11 cellular contexts compared by ENCODE assay signal in genomic region chr5:160496334-160496733, GRCh38.
DNase-seq lines count a peak whose midpoint lies in the region; ATAC-seq, FAIRE-seq and TF ChIP-seq lines count a peak whose summit lies in the region.
"Had no signal": no experiment of that assay in that cellular context is flagged by ENCODE, and none has a peak within 500 bp of the region (broad histone marks: within the 10 kb centered on the region; RNA-seq: fewer than 3 reads in every experiment).

No MANE protein-coding gene starts in this region.

- 58% methylated on average over 4 of the region's 6 CpGs for WGBS in HepG2 (ENCODE audit: low lambda C conversion rate)
- WGBS in right lobe of liver (ENCODE audit: insufficient coverage, low coverage, low lambda C conversion rate, missing lambda C conversion rate), result 50% methylated on average over 5 of the region's 6 CpGs

- intact Hi-C loops in HepG2 (cut with micrococcal nuclease; ENCODE audit: unreplicated experiment), result no loop called here
- intact Hi-C loops in right lobe of liver (cut with DNase I), result no loop called here

- no peaks in the 10 kb centered on the region for H4K20me1 ChIP-seq in HepG2 (ENCODE audit: insufficient read depth, low read length)

- H3K9me3 ChIP-seq in HepG2 (ENCODE audit: low read length) (no peaks in the 10 kb centered on the region), right lobe of liver (no peaks in the 10 kb centered on the region)

- peaks cover 11% of the 10 kb centered on the region for H3K4me1 Mint-ChIP-seq in stimulated activated effector memory CD8-positive, alpha-beta T cell treated with anti-CD3 and anti-CD28 coated beads, Interleukin-12 subunit alpha, Interleukin-12 subunit beta, amount 100 ng/mL, for 72 hours

- peak; percentile 32 for FAIRE-seq in HepG2 (lab: Jason Lieb, UNC)

- TF ChIP-seq RAD21 in HepG2 (CRISPR knock-in tag; IDR thresholded peaks at IDR 0.05), result no peak

- no peak overlapping the region for H3K4me3 Mint-ChIP-seq in stimulated activated effector memory CD8-positive, alpha-beta T cell treated with anti-CD3 and anti-CD28 coated beads, Interleukin-12 subunit alpha, Interleukin-12 subunit beta, amount 100 ng/mL, for 72 hours

- CTCF ChIA-PET in HepG2 (lab: Yijun Ruan, JAX; ENCODE audit: low intra/inter-chr PET ratio, low total read pairs), result no interaction called here

- TF ChIP-seq EP300 in HepG2 (IDR thresholded peaks at IDR 0.05; ENCODE audit: low read depth in 2 of 2, low read length in 2 of 2), result no peak
- no peak for TF ChIP-seq EP300 in HepG2 (CRISPR knock-in tag; IDR thresholded peaks at IDR 0.05; ENCODE audit: borderline replicate concordance)

- no peak for ATAC-seq in HepG2
- ATAC-seq in right lobe of liver, result no peak
- ATAC-seq in GM21529 (IDR thresholded peaks at IDR 0.05; ENCODE audit: unreplicated experiment), result peak; percentile 50
- peak; percentile 37 for ATAC-seq in HG03066 (IDR thresholded peaks at IDR 0.05; ENCODE audit: low read depth, unreplicated experiment)
- peak; percentile 71 for ATAC-seq in stimulated activated effector memory CD8-positive, alpha-beta T cell treated with anti-CD3 and anti-CD28 coated beads, Interleukin-12 subunit alpha, Interleukin-12 subunit beta, amount 100 ng/mL, for 72 hours

- H3K27ac ChIP-seq in HepG2 (ENCODE audit: extremely low read length, insufficient read depth, low read length) (no peak overlapping the region), right lobe of liver (no peak overlapping the region)
- H3K27ac ChIP-seq: coronary artery had no signal

- H3K27ac Mint-ChIP-seq in stimulated activated effector memory CD8-positive, alpha-beta T cell treated with anti-CD3 and anti-CD28 coated beads, Interleukin-12 subunit alpha, Interleukin-12 subunit beta, amount 100 ng/mL, for 72 hours, result peak overlapping the region; percentile 67

- no peaks in the 10 kb centered on the region for H3K36me3 Mint-ChIP-seq in stimulated activated effector memory CD8-positive, alpha-beta T cell treated with anti-CD3 and anti-CD28 coated beads, Interleukin-12 subunit alpha, Interleukin-12 subunit beta, amount 100 ng/mL, for 72 hours

- H3K79me2 ChIP-seq in HepG2 (ENCODE audit: insufficient read depth, low read length), result no peaks in the 10 kb centered on the region

- no peak overlapping the region for H3K4me3 ChIP-seq in HepG2 (replicated peaks in 1 of 3; ENCODE audit: insufficient read depth in 1 of 3, low read depth in 2 of 3, low read length in 3 of 3)
- H3K4me3 ChIP-seq in right lobe of liver, result no peak overlapping the region
- H3K4me3 ChIP-seq: coronary artery had no signal

- TF ChIP-seq POLR2A in HepG2 (IDR thresholded peaks at IDR 0.05; ENCODE audit: insufficient read depth in 1 of 2, low read depth in 2 of 2, low read length in 2 of 2), result no peak
- no peak for TF ChIP-seq POLR2A in right lobe of liver (IDR thresholded peaks at IDR 0.05)

- TF ChIP-seq CTCF in HepG2 (CRISPR knock-in tag; IDR thresholded peaks at IDR 0.05), result no peak
- TF ChIP-seq CTCF in right lobe of liver (IDR thresholded peaks at IDR 0.05), result no peak

- H3K9me3 Mint-ChIP-seq in stimulated activated effector memory CD8-positive, alpha-beta T cell treated with anti-CD3 and anti-CD28 coated beads, Interleukin-12 subunit alpha, Interleukin-12 subunit beta, amount 100 ng/mL, for 72 hours, result no peaks in the 10 kb centered on the region

- H3K27me3 ChIP-seq in HepG2 (ENCODE audit: control insufficient read depth in 1 of 2, insufficient read depth in 2 of 2, low read length in 2 of 2) (no peaks in the 10 kb centered on the region), right lobe of liver (no peaks in the 10 kb centered on the region)

- POLR2A ChIA-PET in HepG2 (lab: Yijun Ruan, JAX), result no interaction called here

- no peak overlapping the region for H3K9ac ChIP-seq in HepG2 (ENCODE audit: insufficient read depth, low read depth, low read length)

- H2AFZ ChIP-seq in HepG2 (ENCODE audit: low read length), result no peak overlapping the region

- no TSS peak for BruUV-seq in HepG2 (replicated peaks; lab: Mats Ljungman, UMichigan)

- DNase-seq in HepG2 (ENCODE audit: low spot score) (no peak), right lobe of liver (no peak), NCI-H128 (lab: John Stamatoyannopoulos, UW; ENCODE audit: unreplicated experiment) (no peak), amygdala (lab: John Stamatoyannopoulos, UW) (no peak), cerebellum (ENCODE audit: low spot score) (no peak)
- no peak for DNase-seq in stimulated activated effector memory CD8-positive, alpha-beta T cell treated with anti-CD3 and anti-CD28 coated beads, Interleukin-12 subunit alpha, Interleukin-12 subunit beta, amount 100 ng/mL, for 72 hours (ENCODE audit: low spot score in 2 of 2)
- DNase-seq: DMS53, H7 had no signal

- H3K36me3 ChIP-seq in HepG2 (replicated peaks in 1 of 2; ENCODE audit: control insufficient read depth in 1 of 2, insufficient read depth in 2 of 2, low read length in 2 of 2) (no peaks in the 10 kb centered on the region), right lobe of liver (no peaks in the 10 kb centered on the region)

- in situ Hi-C loops in HepG2 (cut with HindIII; ENCODE audit: extremely low pct_ligation_motif_present, low pct_unique_long_range_greater_than_20kb), result no loop called here

- no peak overlapping the region for H3K4me2 ChIP-seq in HepG2 (ENCODE audit: low read depth, low read length)

- peaks cover 22% of the 10 kb centered on the region for H3K4me1 ChIP-seq in HepG2 (ENCODE audit: insufficient read depth, low read length)
- H3K4me1 ChIP-seq in right lobe of liver, result no peaks in the 10 kb centered on the region

TF ChIP-seq in HepG2, 621 proteins besides CTCF, POLR2A, EP300 and RAD21 (continues in another document):
- TF ChIP-seq ZSCAN29 (CRISPR knock-in tag; conservative IDR thresholded peaks at IDR 0.05), result no peak
- TF ChIP-seq CENPBD1 (CRISPR knock-in tag; IDR thresholded peaks at IDR 0.05; ENCODE audit: borderline replicate concordance, low read depth), result no peak
- TF ChIP-seq ATF4 (CRISPR knock-in tag; IDR thresholded peaks at IDR 0.05), result no peak
- no peak for TF ChIP-seq BHLHE40 (IDR thresholded peaks at IDR 0.05; ENCODE audit: low read length)
- TF ChIP-seq ATF7-NPFF (CRISPR knock-in tag; IDR thresholded peaks at IDR 0.05; ENCODE audit: low read depth), result no peak
- no peak for TF ChIP-seq CEBPZ (IDR thresholded peaks at IDR 0.05; ENCODE audit: low read length)
- no peak for TF ChIP-seq TEAD3 (CRISPR knock-in tag; optimal IDR thresholded peaks at IDR 0.05; ENCODE audit: borderline replicate concordance)
- no peak for TF ChIP-seq LBX2 (CRISPR knock-in tag; IDR thresholded peaks at IDR 0.05; ENCODE audit: borderline replicate concordance)
- TF ChIP-seq ZNF577 (CRISPR knock-in tag; IDR thresholded peaks at IDR 0.05; ENCODE audit: borderline replicate concordance, low read depth), result no peak
- TF ChIP-seq EZH2 (conservative IDR thresholded peaks at IDR 0.05; ENCODE audit: low read depth, low read length), result no peak
- no peak for TF ChIP-seq ZNF776 (CRISPR knock-in tag; IDR thresholded peaks at IDR 0.05)
- no peak for TF ChIP-seq ZNF207 (IDR thresholded peaks at IDR 0.05; ENCODE audit: borderline replicate concordance)
- no peak for TF ChIP-seq ZNF691 (CRISPR knock-in tag; IDR thresholded peaks at IDR 0.05; ENCODE audit: borderline replicate concordance, low read depth)
- no peak for TF ChIP-seq KDM2A (CRISPR knock-in tag; IDR thresholded peaks at IDR 0.05; ENCODE audit: borderline replicate concordance, low read depth)

Comparison
In these comparisons a context has a peak if more than half of its experiments do, and no peak if none do; other contexts are left out.
1. ATAC-seq: peak in GM21529 (single experiment), HG03066 (single experiment) and stimulated activated effector memory CD8-positive, alpha-beta T cell treated with anti-CD3 and anti-CD28 coated beads, Interleukin-12 subunit alpha, Interleukin-12 subunit beta, amount 100 ng/mL, for 72 hours (single experiment); none in HepG2 (single experiment) and right lobe of liver (0 of 4).